Comparison of ENCODE assay signal across 1 cellular context in the genomic region with DNA sequence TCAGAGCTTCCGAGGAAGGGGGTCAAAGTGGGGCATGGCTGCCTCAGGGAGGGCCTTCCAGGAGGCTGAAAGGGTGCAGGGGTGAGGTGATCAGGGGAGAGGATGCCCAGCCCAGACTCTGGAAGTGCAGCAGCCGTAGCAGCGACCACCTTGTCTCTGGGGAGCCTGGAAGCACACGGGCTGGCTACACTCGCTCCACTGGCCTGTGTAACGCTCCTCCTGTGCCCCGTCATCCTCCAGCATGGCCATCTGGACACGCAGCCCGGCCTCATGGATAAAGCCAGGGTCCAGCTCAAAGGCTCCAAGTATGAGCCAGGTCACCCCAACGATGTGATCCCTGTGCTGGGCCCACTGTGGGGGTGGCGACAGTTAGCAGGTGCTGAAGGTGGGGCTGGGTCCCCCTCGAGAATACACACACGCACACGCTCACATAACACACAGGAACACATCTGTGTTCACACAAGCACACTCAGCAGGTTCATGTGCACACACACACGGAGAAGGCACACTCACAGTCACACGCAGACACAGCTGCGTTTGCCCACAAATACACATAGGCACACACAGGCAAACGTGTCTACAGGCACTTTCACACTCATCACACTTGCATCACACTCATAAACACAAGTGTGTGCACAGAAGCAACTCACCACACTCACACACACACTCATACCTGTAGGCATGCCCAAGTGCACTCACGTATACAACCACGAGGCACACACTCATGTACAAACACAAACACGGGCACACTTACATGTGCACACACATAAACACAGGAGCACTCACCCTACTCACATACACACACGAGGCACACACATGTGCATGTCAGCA.
A peak's percentile ranks its signal among the peaks of the same experiment; 100 is the strongest.
TF ChIP-seq lines count a peak whose summit lies in the region.

No MANE protein-coding gene starts in this region.

TF ChIP-seq in HEK293, 187 proteins besides CTCF, POLR2A, EP300 and RAD21 (continued from another document):
- TF ChIP-seq ZSCAN16 (tag by site-specific recombination; IDR thresholded peaks at IDR 0.05) = no peak
- no peak for TF ChIP-seq GLIS1 (tag by site-specific recombination; IDR thresholded peaks at IDR 0.05)
- no peak for TF ChIP-seq ZNF626 (tag by site-specific recombination; IDR thresholded peaks at IDR 0.05)
- peak; percentile 89 for TF ChIP-seq ZSCAN4 (tag by site-specific recombination; IDR thresholded peaks at IDR 0.05)
- no peak for TF ChIP-seq ZNF623 (tag by site-specific recombination; IDR thresholded peaks at IDR 0.05)
- TF ChIP-seq, protein P1, sequence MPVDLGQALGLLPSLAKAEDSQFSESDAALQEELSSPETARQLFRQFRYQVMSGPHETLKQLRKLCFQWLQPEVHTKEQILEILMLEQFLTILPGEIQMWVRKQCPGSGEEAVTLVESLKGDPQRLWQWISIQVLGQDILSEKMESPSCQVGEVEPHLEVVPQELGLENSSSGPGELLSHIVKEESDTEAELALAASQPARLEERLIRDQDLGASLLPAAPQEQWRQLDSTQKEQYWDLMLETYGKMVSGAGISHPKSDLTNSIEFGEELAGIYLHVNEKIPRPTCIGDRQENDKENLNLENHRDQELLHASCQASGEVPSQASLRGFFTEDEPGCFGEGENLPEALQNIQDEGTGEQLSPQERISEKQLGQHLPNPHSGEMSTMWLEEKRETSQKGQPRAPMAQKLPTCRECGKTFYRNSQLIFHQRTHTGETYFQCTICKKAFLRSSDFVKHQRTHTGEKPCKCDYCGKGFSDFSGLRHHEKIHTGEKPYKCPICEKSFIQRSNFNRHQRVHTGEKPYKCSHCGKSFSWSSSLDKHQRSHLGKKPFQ (tag by site-specific recombination; IDR thresholded peaks at IDR 0.05) = peak; percentile 87
- no peak for TF ChIP-seq ZNF473 (tag by site-specific recombination; IDR thresholded peaks at IDR 0.05)
- TF ChIP-seq, protein P2, sequence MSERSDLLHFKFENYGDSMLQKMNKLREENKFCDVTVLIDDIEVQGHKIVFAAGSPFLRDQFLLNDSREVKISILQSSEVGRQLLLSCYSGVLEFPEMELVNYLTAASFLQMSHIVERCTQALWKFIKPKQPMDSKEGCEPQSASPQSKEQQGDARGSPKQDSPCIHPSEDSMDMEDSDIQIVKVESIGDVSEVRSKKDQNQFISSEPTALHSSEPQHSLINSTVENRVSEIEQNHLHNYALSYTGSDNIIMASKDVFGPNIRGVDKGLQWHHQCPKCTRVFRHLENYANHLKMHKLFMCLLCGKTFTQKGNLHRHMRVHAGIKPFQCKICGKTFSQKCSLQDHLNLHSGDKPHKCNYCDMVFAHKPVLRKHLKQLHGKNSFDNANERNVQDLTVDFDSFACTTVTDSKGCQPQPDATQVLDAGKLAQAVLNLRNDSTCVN (tag by site-specific recombination; optimal IDR thresholded peaks at IDR 0.05) = peak; percentile 10
